Comparison of ENCODE assay signal across 17 cellular contexts in genomic region chr1:3368711-3369436, GRCh38.
DNase-seq lines count a peak whose midpoint lies in the region; ATAC-seq and TF ChIP-seq lines count a peak whose summit lies in the region.
"Had no signal": no experiment of that assay in that cellular context is flagged by ENCODE, and none has a peak within 500 bp of the region (broad histone marks: within the 10 kb centered on the region; RNA-seq: fewer than 3 reads in every experiment).

No MANE protein-coding gene starts in this region.

- ATAC-seq in heart left ventricle (no peak), Right ventricle myocardium superior (ENCODE audit: poor library complexity) (no peak), aorta (ENCODE audit: low FRiP score) (no peak), GM21515 (IDR thresholded peaks at IDR 0.05; ENCODE audit: unreplicated experiment) (no peak), GM19324 (IDR thresholded peaks at IDR 0.05; ENCODE audit: low FRiP score, unreplicated experiment) (no peak)
- ATAC-seq: T-helper 17 cell had no signal

- intact Hi-C loops in heart left ventricle (cut with DNase I): no loop called here
- intact Hi-C loops in Right ventricle myocardium superior (cut with DNase I): no loop called here
- intact Hi-C loops in prostate gland (cut with DNase I): no loop called here
- intact Hi-C loops in aorta (cut with DNase I): loop anchor here in 1 of 2 donors (1.0 kb wide), 1 partner anchor 56 kb away; no protein-coding TSS in a partner anchor

- 63 to 71% (median 70%) methylated on average over 16 of the region's 16 CpGs for WGBS in heart left ventricle, 4 donors
- WGBS in prostate gland: 57% methylated on average over 16 of the region's 16 CpGs
- WGBS in aorta, 2 donors: 18% methylated on average over 16 of the region's 16 CpGs

- H3K4me1 ChIP-seq in heart left ventricle (peaks cover 0 to 54% (median 25%) of the 10 kb centered on the region in 12 donors), prostate gland (replicated peaks) (no peaks in the 10 kb centered on the region), aorta (ENCODE audit: control insufficient read depth in 1 of 2, insufficient read depth in 2 of 2, low read length in 2 of 2) (peaks cover 8 to 9% of the 10 kb centered on the region in 2 donors), Peyer's patch (no peaks in the 10 kb centered on the region)
- H3K4me1 ChIP-seq: A549 had no signal

- DNase-seq in heart left ventricle: no peak
- DNase-seq in Right ventricle myocardium superior: no peak
- peak; percentile 64 for DNase-seq in fibroblast of mammary gland (ENCODE audit: low read depth)
- DNase-seq in prostate gland (ENCODE audit: low spot score): no peak
- no peak for DNase-seq in aorta
- DNase-seq in Peyer's patch: no peak
- DNase-seq: activated CD4-positive, alpha-beta T cell treated with anti-CD3 and anti-CD28 coated beads, Interleukin-2, amount 50 U/mL, for 48 hours; activated gamma-delta T cell; cerebellar nuclear complex; KG1; mucosa of descending colon; NCI-H1436; NCI-H446 treated with DMSO at 0.1 percent for 48 hours; T-helper 17 cell had no signal

- TF ChIP-seq CTCF in heart left ventricle (IDR thresholded peaks at IDR 0.05): peak in 1 of 12 donors; percentile 3
- TF ChIP-seq CTCF in fibroblast of mammary gland (conservative IDR thresholded peaks at IDR 0.05; ENCODE audit: control insufficient read depth, insufficient read depth, low read depth, low read length): no peak
- no peak for TF ChIP-seq CTCF in prostate gland (IDR thresholded peaks at IDR 0.05)
- no peak for TF ChIP-seq CTCF in Peyer's patch (IDR thresholded peaks at IDR 0.05)

- H3K9me3 ChIP-seq in heart left ventricle (no peaks in the 10 kb centered on the region), prostate gland (no peaks in the 10 kb centered on the region), aorta (ENCODE audit: control insufficient read depth, low read length) (no peaks in the 10 kb centered on the region), Peyer's patch (no peaks in the 10 kb centered on the region)
- H3K9me3 ChIP-seq: A549, mucosa of descending colon had no signal

- no peak overlapping the region for H3K4me3 ChIP-seq in heart left ventricle
- H3K4me3 ChIP-seq in fibroblast of mammary gland (ENCODE audit: control insufficient read depth, low read depth, low read length): no peak overlapping the region
- no peak overlapping the region for H3K4me3 ChIP-seq in prostate gland
- H3K4me3 ChIP-seq in aorta (ENCODE audit: low read length in 2 of 2): no peak overlapping the region
- no peak overlapping the region for H3K4me3 ChIP-seq in Peyer's patch
- H3K4me3 ChIP-seq: A549, mucosa of descending colon had no signal

- H3K36me3 ChIP-seq in heart left ventricle: no peaks in the 10 kb centered on the region
- no peaks in the 10 kb centered on the region for H3K36me3 ChIP-seq in prostate gland
- H3K36me3 ChIP-seq in aorta (ENCODE audit: control insufficient read depth in 1 of 2, insufficient read depth in 2 of 2, low read length in 1 of 2): no peaks in the 10 kb centered on the region
- H3K36me3 ChIP-seq in Peyer's patch: no peaks in the 10 kb centered on the region

- no peak for TF ChIP-seq POLR2A in heart left ventricle (IDR thresholded peaks at IDR 0.05)
- no peak for TF ChIP-seq POLR2A in prostate gland (IDR thresholded peaks at IDR 0.05)
- no peak for TF ChIP-seq POLR2A in Peyer's patch (IDR thresholded peaks at IDR 0.05)

- H3K27me3 ChIP-seq in heart left ventricle (no peaks in the 10 kb centered on the region), prostate gland (replicated peaks; ENCODE audit: insufficient read depth) (peaks cover 5% of the 10 kb centered on the region), aorta (ENCODE audit: control insufficient read depth in 1 of 2, insufficient read depth in 2 of 2, low read length in 1 of 2) (no peaks in the 10 kb centered on the region), Peyer's patch (no peaks in the 10 kb centered on the region)

- H3K27ac ChIP-seq in heart left ventricle (peak overlapping the region in 11 of 12 donors; percentile 11 to 88 (median 74)), prostate gland (peak overlapping the region; percentile 21 to 56), aorta (ENCODE audit: low read depth in 1 of 2, low read length in 2 of 2) (peak overlapping the region; percentile 93 to 99), Peyer's patch (peak overlapping the region in 2 of 4 donors; percentile 11 to 64)
- H3K27ac ChIP-seq: A549 had no signal
